ENCODE assay signal across 11 cellular contexts in the genomic region with DNA sequence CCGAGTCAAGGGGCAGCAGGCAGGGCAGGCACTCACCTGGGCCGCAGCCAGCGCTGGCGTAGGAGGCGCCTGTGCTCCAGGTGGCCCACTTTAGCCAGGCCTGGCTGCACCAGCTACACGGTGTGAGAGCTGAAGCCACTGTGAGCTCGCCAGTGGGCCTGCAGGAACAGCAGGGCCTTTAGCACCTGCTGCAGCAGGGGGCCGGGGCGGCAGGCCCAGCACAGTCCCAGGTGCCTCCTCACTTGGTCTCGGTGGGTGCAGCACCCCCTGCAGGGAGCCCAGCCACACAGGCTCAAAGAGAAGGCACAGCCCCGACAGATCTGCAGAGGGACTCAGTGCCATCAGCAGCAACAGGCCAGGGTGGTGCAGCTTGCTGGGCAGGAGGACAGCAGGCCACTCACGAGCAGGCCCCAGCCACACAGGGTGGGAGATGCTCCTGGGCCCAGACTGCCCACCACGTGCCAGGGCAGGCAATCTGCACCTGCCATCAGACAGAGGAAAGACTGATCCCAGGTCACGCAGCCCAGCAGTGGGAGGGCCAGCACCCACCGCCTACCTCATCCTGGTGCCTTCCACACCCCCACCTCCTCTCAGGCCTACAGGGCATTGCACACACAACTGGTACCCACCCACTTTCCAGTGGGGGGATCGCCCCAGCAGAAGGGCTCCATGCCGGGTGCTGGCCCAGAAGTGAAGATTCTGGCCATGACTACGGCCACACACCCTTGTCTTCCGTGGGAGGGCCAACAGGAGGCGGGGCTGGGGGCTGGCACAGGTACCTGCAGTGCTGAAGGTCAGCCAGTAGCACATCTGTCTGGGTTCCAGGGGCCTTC. TPM values are rescaled to one million over a fixed set of nuclear protein-coding genes. Genes with fewer than 3 reads are reported as not detected.
DNase-seq lines count a peak whose midpoint lies in the region; ATAC-seq and TF ChIP-seq lines count a peak whose summit lies in the region.
"Had no signal": no experiment of that assay in that cellular context is flagged by ENCODE, and none has a peak within 500 bp of the region (broad histone marks: within the 10 kb centered on the region; RNA-seq: fewer than 3 reads in every experiment).

No MANE protein-coding gene starts in this region.

- H3K27ac ChIP-seq in RWPE2 (ENCODE audit: poor library complexity, severe bottlenecking), result no peak overlapping the region

- peaks cover 7% of the 10 kb centered on the region for H3K27me3 Mint-ChIP-seq in activated CD4-positive, alpha-beta T cell treated with anti-CD3 and anti-CD28 coated beads for 36 hours
- H3K27me3 Mint-ChIP-seq in nephron progenitor cell (ENCODE audit: low read depth, poor library complexity) (peaks cover 26% of the 10 kb centered on the region), immature natural killer cell (ENCODE audit: low read depth in 3 of 3) (peaks cover 0 to 4% (median 0%) of the 10 kb centered on the region in 3 donors)

- H3K4me1 Mint-ChIP-seq in activated CD4-positive, alpha-beta T cell treated with anti-CD3 and anti-CD28 coated beads for 36 hours, result no peaks in the 10 kb centered on the region
- H3K4me1 Mint-ChIP-seq in nephron progenitor cell (no peaks in the 10 kb centered on the region), immature natural killer cell (no peaks in the 10 kb centered on the region)
- H3K4me1 Mint-ChIP-seq: nephron had no signal

- DNase-seq in activated CD4-positive, alpha-beta T cell treated with anti-CD3 and anti-CD28 coated beads for 36 hours, result peak; percentile 45
- DNase-seq in activated CD4-positive, alpha-beta T cell treated with anti-CD3 and anti-CD28 coated beads for 1 hour, result no peak
- peak; percentile 77 for DNase-seq in H7
- DNase-seq in RWPE2 (ENCODE audit: low spot score), result no peak
- DNase-seq in nephron progenitor cell, result peak; percentile 30
- DNase-seq in immature natural killer cell, result no peak
- no peak for DNase-seq in stimulated activated CD4-positive, alpha-beta T cell treated with anti-CD3 and anti-CD28 coated beads, Interleukin-4, amount 100 ng/mL, for 4 hours
- DNase-seq: NCI-H2171 treated with DMSO at 0.1 percent for 48 hours had no signal

- intact Hi-C loops in activated CD4-positive, alpha-beta T cell treated with anti-CD3 and anti-CD28 coated beads for 36 hours (cut with DNase I, micrococcal nuclease), result no loop called here

- TF ChIP-seq CTCF in RWPE2 (IDR thresholded peaks at IDR 0.05; ENCODE audit: poor library complexity, severe bottlenecking) (no peak), nephron progenitor cell (IDR thresholded peaks at IDR 0.05) (no peak)

- H3K27me3 ChIP-seq in H7 (ENCODE audit: control insufficient read depth, insufficient read depth, low read length) (no peaks in the 10 kb centered on the region), RWPE2 (ENCODE audit: insufficient read depth, poor library complexity, severe bottlenecking) (no peaks in the 10 kb centered on the region)

- H3K4me3 ChIP-seq in H7 (ENCODE audit: insufficient read depth, low read depth, low read length) (no peak overlapping the region), RWPE2 (ENCODE audit: severe bottlenecking) (no peak overlapping the region)

- H3K4me1 ChIP-seq in RWPE2 (ENCODE audit: insufficient read depth, poor library complexity, severe bottlenecking), result no peaks in the 10 kb centered on the region

- no peaks in the 10 kb centered on the region for H3K9me3 Mint-ChIP-seq in activated CD4-positive, alpha-beta T cell treated with anti-CD3 and anti-CD28 coated beads for 36 hours (ENCODE audit: low read depth)
- H3K9me3 Mint-ChIP-seq in nephron progenitor cell, result no peaks in the 10 kb centered on the region
- no peaks in the 10 kb centered on the region for H3K9me3 Mint-ChIP-seq in immature natural killer cell
- H3K9me3 Mint-ChIP-seq: nephron had no signal

- no peak overlapping the region for H3K27ac Mint-ChIP-seq in activated CD4-positive, alpha-beta T cell treated with anti-CD3 and anti-CD28 coated beads for 36 hours
- H3K27ac Mint-ChIP-seq in nephron progenitor cell, result no peak overlapping the region
- H3K27ac Mint-ChIP-seq in immature natural killer cell, result no peak overlapping the region
- H3K27ac Mint-ChIP-seq: nephron had no signal

- CTCF ChIA-PET in activated CD4-positive, alpha-beta T cell treated with anti-CD3 and anti-CD28 coated beads for 36 hours (lab: Charles Lee), result interaction anchor here (0.7 to 0.9 kb wide), 2 partner anchors 28 to 256 kb away, joined by 3 read pairs; no protein-coding TSS in a partner anchor

- ATAC-seq in activated CD4-positive, alpha-beta T cell treated with anti-CD3 and anti-CD28 coated beads for 36 hours, result peak; percentile 74
- ATAC-seq in RWPE2 (ENCODE audit: low read depth), result 0 out of 3 replicates have a peak, but pooled peaks have one; percentile 7
- no peak for ATAC-seq in GM21723 (IDR thresholded peaks at IDR 0.05; ENCODE audit: unreplicated experiment)

- no peak overlapping the region for H3K4me3 Mint-ChIP-seq in activated CD4-positive, alpha-beta T cell treated with anti-CD3 and anti-CD28 coated beads for 36 hours
- no peak overlapping the region for H3K4me3 Mint-ChIP-seq in nephron progenitor cell
- no peak overlapping the region for H3K4me3 Mint-ChIP-seq in immature natural killer cell
- H3K4me3 Mint-ChIP-seq: nephron had no signal

- H3K36me3 ChIP-seq in H7 (replicated peaks; ENCODE audit: control insufficient read depth, insufficient read depth, low read length) (no peaks in the 10 kb centered on the region), RWPE2 (ENCODE audit: low read depth) (no peaks in the 10 kb centered on the region)

- POLR2A ChIA-PET in activated CD4-positive, alpha-beta T cell treated with anti-CD3 and anti-CD28 coated beads for 36 hours (lab: Charles Lee), result no interaction called here

- H3K9me3 ChIP-seq in RWPE2 (ENCODE audit: severe bottlenecking), result no peaks in the 10 kb centered on the region

- no peaks in the 10 kb centered on the region for H3K36me3 Mint-ChIP-seq in activated CD4-positive, alpha-beta T cell treated with anti-CD3 and anti-CD28 coated beads for 36 hours (ENCODE audit: low read depth)
- no peaks in the 10 kb centered on the region for H3K36me3 Mint-ChIP-seq in nephron progenitor cell (ENCODE audit: low read depth)
- no peaks in the 10 kb centered on the region for H3K36me3 Mint-ChIP-seq in immature natural killer cell

RNA-seq across cellular contexts. Expression of a gene that starts 15.8 kb away (rescaled TPM):
- total RNA-seq in activated CD4-positive, alpha-beta T cell treated with anti-CD3 and anti-CD28 coated beads for 36 hours, result 10 to 100 TPM; 27.8 to 35.2 TPM
- 3.7 and 6.4 TPM in 2 replicates for total RNA-seq in H7 (2014; rRNA removed; shearing (Covaris generic))
- polyA plus RNA-seq in immature natural killer cell, result under 1 TPM in 1 of 3 donors, not detected in 2; 0.37 TPM

RNA-seq across cellular contexts. Expression of a gene that starts 21.4 kb away (rescaled TPM):
- not detected for total RNA-seq in activated CD4-positive, alpha-beta T cell treated with anti-CD3 and anti-CD28 coated beads for 36 hours
- not detected in 2 replicates for total RNA-seq in H7 (2014; rRNA removed; shearing (Covaris generic))
- polyA plus RNA-seq in immature natural killer cell, result not detected
- total RNA-seq: temporal lobe had no signal

RNA-seq across cellular contexts. Expression of a gene that starts 33.2 kb away (rescaled TPM):
- 10 to 100 TPM; 39.8 to 62.8 TPM for total RNA-seq in activated CD4-positive, alpha-beta T cell treated with anti-CD3 and anti-CD28 coated beads for 36 hours
- total RNA-seq in H7 (2014; rRNA removed; shearing (Covaris generic)), result 6.8 and 14.0 TPM in 2 replicates
- polyA plus RNA-seq in immature natural killer cell, result 1 to 10 TPM; 1.2 to 7.8 (median 2.2) TPM

RNA-seq across cellular contexts. Expression of a gene that starts 34.4 kb away (rescaled TPM):
- under 1 TPM; 0.53 to 0.93 TPM for total RNA-seq in activated CD4-positive, alpha-beta T cell treated with anti-CD3 and anti-CD28 coated beads for 36 hours
- 0.48 and 1.4 TPM in 2 replicates for total RNA-seq in H7 (2014; rRNA removed; shearing (Covaris generic))
- not detected for polyA plus RNA-seq in immature natural killer cell

RNA-seq across cellular contexts. Expression of a gene that starts 42.8 kb away (rescaled TPM):
- total RNA-seq in activated CD4-positive, alpha-beta T cell treated with anti-CD3 and anti-CD28 coated beads for 36 hours, result 10 to 100 TPM in 1 of 2 experiments, 1 to 10 TPM in 1; 8.4 to 12.7 TPM
- total RNA-seq in H7 (2014; rRNA removed; shearing (Covaris generic)), result 5.0 and 17.2 TPM in 2 replicates
- polyA plus RNA-seq in immature natural killer cell, result 10 to 100 TPM in 2 of 3 donors, 1 to 10 TPM in 1; 9.7 to 15.2 (median 12.6) TPM

Comparison
In these comparisons a context has a peak if more than half of its experiments do, and no peak if none do; other contexts are left out.
1. DNase-seq: peak in activated CD4-positive, alpha-beta T cell treated with anti-CD3 and anti-CD28 coated beads for 36 hours (single experiment), H7 (single experiment) and nephron progenitor cell (single experiment); none in activated CD4-positive, alpha-beta T cell treated with anti-CD3 and anti-CD28 coated beads for 1 hour (single experiment), RWPE2 (single experiment), immature natural killer cell (0 of 3) and stimulated activated CD4-positive, alpha-beta T cell treated with anti-CD3 and anti-CD28 coated beads, Interleukin-4, amount 100 ng/mL, for 4 hours (0 of 2).